Comparison of ENCODE assay signal across 12 cellular contexts in genomic region chr1:29971703-29972102, GRCh38.
DNase-seq lines count a peak whose midpoint lies in the region; ATAC-seq and TF ChIP-seq lines count a peak whose summit lies in the region.
"Had no signal": no experiment of that assay in that cellular context is flagged by ENCODE, and none has a peak within 500 bp of the region (broad histone marks: within the 10 kb centered on the region; RNA-seq: fewer than 3 reads in every experiment).

No MANE protein-coding gene starts in this region.

- no peaks in the 10 kb centered on the region for H3K79me2 ChIP-seq in Karpas-422 (ENCODE audit: low read length)

- intact Hi-C loops in vagina (cut with DNase I): no loop called here

- no peak for ATAC-seq in GM18909 (IDR thresholded peaks at IDR 0.05; ENCODE audit: poor library complexity, unreplicated experiment)
- ATAC-seq: CD8-positive, alpha-beta T cell had no signal

- no peak overlapping the region for H3K27ac ChIP-seq in Karpas-422 (ENCODE audit: low read length)
- no peak overlapping the region for H3K27ac ChIP-seq in coronary artery
- H3K27ac ChIP-seq in vagina: no peak overlapping the region
- H3K27ac ChIP-seq: BLaER1 treated with 17β-estradiol and CSF1 and Interleukin-3, amounts not matched to agents 10 nM and 100 nM had no signal

- H3K9me3 ChIP-seq in Karpas-422 (ENCODE audit: low read length) (no peaks in the 10 kb centered on the region), vagina (no peaks in the 10 kb centered on the region)
- H3K9me3 ChIP-seq: HAP-1 had no signal

- H3K4me2 ChIP-seq in Karpas-422 (ENCODE audit: low read depth, low read length, poor library complexity, severe bottlenecking): no peak overlapping the region

- H3K9me2 ChIP-seq in Karpas-422 (replicated peaks; ENCODE audit: insufficient read depth, low read length): no peaks in the 10 kb centered on the region

- H3K27me3 ChIP-seq in Karpas-422 (ENCODE audit: low read length) (no peaks in the 10 kb centered on the region), vagina (no peaks in the 10 kb centered on the region)
- H3K27me3 ChIP-seq: BLaER1 treated with 17β-estradiol and CSF1 and Interleukin-3, amounts not matched to agents 10 nM and 100 nM had no signal

- H3K4me3 ChIP-seq in Karpas-422 (ENCODE audit: low read length): no peak overlapping the region
- H3K4me3 ChIP-seq in coronary artery: no peak overlapping the region
- no peak overlapping the region for H3K4me3 ChIP-seq in vagina
- H3K4me3 ChIP-seq: BLaER1 treated with 17β-estradiol and CSF1 and Interleukin-3, amounts not matched to agents 10 nM and 100 nM; HAP-1 had no signal

- no peak overlapping the region for H2AFZ ChIP-seq in Karpas-422 (ENCODE audit: low read length)

- H4K20me1 ChIP-seq in Karpas-422 (ENCODE audit: insufficient read depth, low read depth, low read length): no peaks in the 10 kb centered on the region

- DNase-seq in Karpas-422 (peak; percentile 29), coronary artery (ENCODE audit: low spot score) (peak; percentile 52), islet precursor cell (peak; percentile 29), vagina (ENCODE audit: extremely low spot score in 2 of 2) (peak; percentile 60 to 81), SK-N-DZ (ENCODE audit: low spot score) (no peak)
- DNase-seq: Calu3, DMS79 treated with DMSO at 0.1 percent for 48 hours, GF-D8 had no signal

- no peak overlapping the region for H3K9ac ChIP-seq in Karpas-422 (ENCODE audit: low read length)
- H3K9ac ChIP-seq: BLaER1 treated with 17β-estradiol and CSF1 and Interleukin-3, amounts not matched to agents 10 nM and 100 nM had no signal

- H3K36me3 ChIP-seq in Karpas-422 (ENCODE audit: insufficient read depth, low read length): no peaks in the 10 kb centered on the region
- H3K36me3 ChIP-seq in vagina: no peaks in the 10 kb centered on the region
- H3K36me3 ChIP-seq: BLaER1 treated with 17β-estradiol and CSF1 and Interleukin-3, amounts not matched to agents 10 nM and 100 nM; HAP-1 had no signal

- no peaks in the 10 kb centered on the region; the same call in 1 of the 2 replicates for H3K4me1 ChIP-seq in Karpas-422 (ENCODE audit: low read length)
- no peaks in the 10 kb centered on the region for H3K4me1 ChIP-seq in vagina

- TF ChIP-seq POLR2A in vagina (IDR thresholded peaks at IDR 0.05): no peak

- TF ChIP-seq CTCF in coronary artery (IDR thresholded peaks at IDR 0.05) (no peak), vagina (IDR thresholded peaks at IDR 0.05) (no peak)
